13 cellular contexts compared by ENCODE assay signal in genomic region chr6:101391772-101392560, GRCh38. TPM values are rescaled to one million over a fixed set of nuclear protein-coding genes. Genes with fewer than 3 reads are reported as not detected.
DNase-seq lines count a peak whose midpoint lies in the region; ATAC-seq and TF ChIP-seq lines count a peak whose summit lies in the region.
"Had no signal": no experiment of that assay in that cellular context is flagged by ENCODE, and none has a peak within 500 bp of the region (broad histone marks: within the 10 kb centered on the region; RNA-seq: fewer than 3 reads in every experiment).

No MANE protein-coding gene starts in this region.

- no peak for TF ChIP-seq CTCF in thyroid gland (IDR thresholded peaks at IDR 0.05)

- no peak overlapping the region for H3K27ac Mint-ChIP-seq in activated T-cell treated with anti-CD3 and anti-CD28 coated beads, Interleukin-2, amount 50 U/mL, for 24 hours
- H3K27ac Mint-ChIP-seq: activated naive CD8-positive, alpha-beta T cell treated with anti-CD3 and anti-CD28 coated beads, Interleukin-2, amount 50 U/mL, for 24 hours had no signal

- H3K27ac ChIP-seq in iPS DF 6.9 (ENCODE audit: low read length): no peak overlapping the region
- H3K27ac ChIP-seq in thyroid gland: peak overlapping the region in 2 of 3 donors; percentile 16 to 77

- no peak for TF ChIP-seq POLR2A in thyroid gland (IDR thresholded peaks at IDR 0.05)

- no peaks in the 10 kb centered on the region for H3K36me3 ChIP-seq in iPS DF 6.9 (ENCODE audit: control insufficient read depth, insufficient read depth, low read length)
- H3K36me3 ChIP-seq in thyroid gland: no peaks in the 10 kb centered on the region
- H3K36me3 ChIP-seq: BE2C had no signal

- H3K27me3 ChIP-seq in iPS DF 6.9 (ENCODE audit: control insufficient read depth, insufficient read depth, low read length) (peaks cover 7% of the 10 kb centered on the region; the same call in 1 of the 2 replicates), thyroid gland (no peaks in the 10 kb centered on the region)
- H3K27me3 ChIP-seq: BE2C had no signal

- H3K9me3 ChIP-seq in iPS DF 6.9 (ENCODE audit: control insufficient read depth, insufficient read depth, low read length) (no peaks in the 10 kb centered on the region), thyroid gland (no peaks in the 10 kb centered on the region)
- H3K9me3 ChIP-seq: BE2C had no signal

- peak overlapping the region; percentile 48; the same call in 1 of the 2 replicates for H3K4me3 ChIP-seq in iPS DF 6.9 (ENCODE audit: low read length)
- peak overlapping the region in 1 of 3 donors; percentile 9 for H3K4me3 ChIP-seq in thyroid gland (replicated peaks in 1 of 3)

- no CpG with 5 or more reads among the region's 23 CpGs for WGBS in iPS DF 6.9 (ENCODE audit: insufficient coverage, insufficient read length)
- 2 to 4% methylated on average over 22 of the region's 23 CpGs for WGBS in thyroid gland, 2 donors

- H3K4me3 Mint-ChIP-seq in activated T-cell treated with anti-CD3 and anti-CD28 coated beads, Interleukin-2, amount 50 U/mL, for 24 hours: no peak overlapping the region
- H3K4me3 Mint-ChIP-seq: activated naive CD8-positive, alpha-beta T cell treated with anti-CD3 and anti-CD28 coated beads, Interleukin-2, amount 50 U/mL, for 24 hours had no signal

- H3K4me1 ChIP-seq in iPS DF 6.9 (ENCODE audit: control insufficient read depth, insufficient read depth, low read length): no peaks in the 10 kb centered on the region
- peaks cover 9 to 16% of the 10 kb centered on the region in 2 donors for H3K4me1 ChIP-seq in thyroid gland
- H3K4me1 ChIP-seq: BE2C had no signal

- intact Hi-C loops in thyroid gland (cut with DNase I): no loop called here

- no peaks in the 10 kb centered on the region for H3K36me3 Mint-ChIP-seq in activated T-cell treated with anti-CD3 and anti-CD28 coated beads, Interleukin-2, amount 50 U/mL, for 24 hours (ENCODE audit: low read depth)

- no peak for ATAC-seq in GM21360 (IDR thresholded peaks at IDR 0.05; ENCODE audit: unreplicated experiment)
- no peak for ATAC-seq in GM18520 (IDR thresholded peaks at IDR 0.05; ENCODE audit: unreplicated experiment)
- ATAC-seq: activated naive CD8-positive, alpha-beta T cell treated with anti-CD3 and anti-CD28 coated beads, Interleukin-2, amount 50 U/mL, for 24 hours had no signal

- H3K4me1 Mint-ChIP-seq in activated T-cell treated with anti-CD3 and anti-CD28 coated beads, Interleukin-2, amount 50 U/mL, for 24 hours (ENCODE audit: low read depth): peaks cover 1% of the 10 kb centered on the region

- H3K9me3 Mint-ChIP-seq in activated T-cell treated with anti-CD3 and anti-CD28 coated beads, Interleukin-2, amount 50 U/mL, for 24 hours: peaks cover 6% of the 10 kb centered on the region
- H3K9me3 Mint-ChIP-seq: activated naive CD8-positive, alpha-beta T cell treated with anti-CD3 and anti-CD28 coated beads, Interleukin-2, amount 50 U/mL, for 24 hours had no signal

- peaks cover 53% of the 10 kb centered on the region for H3K27me3 Mint-ChIP-seq in activated T-cell treated with anti-CD3 and anti-CD28 coated beads, Interleukin-2, amount 50 U/mL, for 24 hours

- peak; percentile 20 for DNase-seq in activated T-cell treated with anti-CD3 and anti-CD28 coated beads, Interleukin-2, amount 50 U/mL, for 24 hours
- no peak for DNase-seq in activated T-cell treated with anti-CD3 and anti-CD28 coated beads, Interleukin-2, amount 50 U/mL, for 1 hour
- DNase-seq in SK-N-DZ (ENCODE audit: low spot score) (peak; percentile 46), iPS DF 6.9 (ENCODE audit: low read depth, low spot score) (no peak), thyroid gland (peak in 1 of 2 donors; percentile 41), hippocampal formation (lab: John Stamatoyannopoulos, UW) (no peak)
- DNase-seq: activated CD4-positive, alpha-beta T cell treated with anti-CD3 and anti-CD28 coated beads, Interleukin-2, amount 50 U/mL, for 1 hour; activated naive CD8-positive, alpha-beta T cell treated with anti-CD3 and anti-CD28 coated beads, Interleukin-2, amount 50 U/mL, for 24 hours; BE2C; NCI-H1436 had no signal

RNA-seq across cellular contexts. Expression of gene GRIK2, which starts 1.5 kb away (rescaled TPM):
- polyA plus RNA-seq in SK-N-DZ (2014; cell fraction: cytosol; rRNA removed): 6.7 and 11.2 TPM in 2 replicates
- 34.1 and 38.3 TPM in 2 replicates for polyA plus RNA-seq in SK-N-DZ (2014; cell fraction: nucleus; rRNA removed)
- 10 to 100 TPM in 2 of 4 donors, 1 to 10 TPM in 2; 1.4 to 51.9 (median 9.6) TPM for total RNA-seq in thyroid gland
- total RNA-seq: mesenteric fat pad had no signal

Comparison
In these comparisons a context has a peak if more than half of its experiments do, and no peak if none do; other contexts are left out.
1. DNase-seq: peak in activated T-cell treated with anti-CD3 and anti-CD28 coated beads, Interleukin-2, amount 50 U/mL, for 24 hours (single experiment) and SK-N-DZ (single experiment); none in activated T-cell treated with anti-CD3 and anti-CD28 coated beads, Interleukin-2, amount 50 U/mL, for 1 hour (single experiment), iPS DF 6.9 (single experiment) and hippocampal formation (0 of 2).